ENCODE assay signal across 26 cellular contexts in genomic region chr3:127645371-127646015, GRCh38.
"Had no signal": no experiment of that assay in that cellular context is flagged by ENCODE, and none has a peak within 500 bp of the region (broad histone marks: within the 10 kb centered on the region; RNA-seq: fewer than 3 reads in every experiment).

No MANE protein-coding gene starts in this region.

- H3K27me3 Mint-ChIP-seq: activated CD8-positive, alpha-beta T cell treated with anti-CD3 and anti-CD28 coated beads for 36 hours; activated naive CD8-positive, alpha-beta T cell treated with anti-CD3 and anti-CD28 coated beads, Interleukin-2, amount 50 U/mL, for 24 hours had no signal

- ATAC-seq: activated CD8-positive, alpha-beta T cell treated with anti-CD3 and anti-CD28 coated beads for 36 hours; activated naive CD8-positive, alpha-beta T cell treated with anti-CD3 and anti-CD28 coated beads, Interleukin-2, amount 50 U/mL, for 24 hours; Panc1 had no signal

- H3K27ac Mint-ChIP-seq: activated CD4-positive, alpha-beta T cell treated with anti-CD3 and anti-CD28 coated beads, Interleukin-2, amount 10 ng/mL, durations not matched to agents 24 days and 14 days; activated CD8-positive, alpha-beta T cell treated with anti-CD3 and anti-CD28 coated beads for 36 hours; activated naive CD4-positive, alpha-beta T cell treated with anti-CD3 and anti-CD28 coated beads, Interleukin-2, amount 10 ng/mL, durations not matched to agents 7 days and 5 days; activated naive CD8-positive, alpha-beta T cell; activated naive CD8-positive, alpha-beta T cell treated with anti-CD3 and anti-CD28 coated beads, Interleukin-2, amount 50 U/mL, for 24 hours; T-helper 1 cell treated with Interleukin-12 subunit alpha and Interleukin-12 subunit beta and Interleukin-4 antibody, amounts not matched to agents 30 μg/mL and 1 μg/mL, for 36 hours; T-helper 2 cell treated with Interferon-gamma antibody and Interleukin-4, amounts not matched to agents 5 μg/mL and 100 μg/mL, for 36 hours had no signal

- H3K4me1 Mint-ChIP-seq: activated CD4-positive, alpha-beta T cell treated with anti-CD3 and anti-CD28 coated beads, Interleukin-2, amount 10 ng/mL, durations not matched to agents 24 days and 14 days; activated naive CD4-positive, alpha-beta T cell treated with anti-CD3 and anti-CD28 coated beads, Interleukin-2, amount 10 ng/mL, durations not matched to agents 7 days and 5 days; activated naive CD8-positive, alpha-beta T cell treated with anti-CD3 and anti-CD28 coated beads, Interleukin-2, amount 50 U/mL, for 24 hours; central memory CD8-positive, alpha-beta T cell had no signal

- H3K27ac ChIP-seq: brain microvascular endothelial cell, SJCRH30, SK-N-MC had no signal

- H3K4me3 ChIP-seq: SJCRH30, SK-N-MC had no signal

- H3K9me3 Mint-ChIP-seq: activated CD4-positive, alpha-beta T cell treated with anti-CD3 and anti-CD28 coated beads, Interleukin-2, amount 10 ng/mL, durations not matched to agents 24 days and 14 days; activated CD8-positive, alpha-beta T cell treated with anti-CD3 and anti-CD28 coated beads for 36 hours; activated naive CD4-positive, alpha-beta T cell treated with anti-CD3 and anti-CD28 coated beads, Interleukin-2, amount 10 ng/mL, durations not matched to agents 7 days and 5 days; activated naive CD8-positive, alpha-beta T cell treated with anti-CD3 and anti-CD28 coated beads, Interleukin-2, amount 50 U/mL, for 24 hours; central memory CD8-positive, alpha-beta T cell; T-helper 1 cell treated with Interleukin-12 subunit alpha and Interleukin-12 subunit beta and Interleukin-4 antibody, amounts not matched to agents 30 μg/mL and 1 μg/mL, for 36 hours; T-helper 2 cell treated with Interferon-gamma antibody and Interleukin-4, amounts not matched to agents 5 μg/mL and 100 μg/mL, for 36 hours had no signal

- H3K36me3 Mint-ChIP-seq: activated naive CD4-positive, alpha-beta T cell treated with anti-CD3 and anti-CD28 coated beads, Interleukin-2, amount 10 ng/mL, durations not matched to agents 7 days and 5 days had no signal

- DNase-seq: activated CD4-positive, alpha-beta T cell treated with anti-CD3 and anti-CD28 coated beads, Interleukin-2, amount 10 ng/mL, durations not matched to agents 24 days and 14 days; activated CD4-positive, alpha-beta T cell treated with anti-CD3 and anti-CD28 coated beads, Interleukin-2, amount 50 U/mL, for 4 hours; activated CD8-positive, alpha-beta T cell treated with anti-CD3 and anti-CD28 coated beads for 36 hours; activated effector memory CD4-positive, alpha-beta T cell treated with Interleukin-2 at 50 U/mL for 16 hours; activated naive CD4-positive, alpha-beta T cell treated with anti-CD3 and anti-CD28 coated beads, Interleukin-2, amount 10 ng/mL, durations not matched to agents 7 days and 5 days; activated naive CD8-positive, alpha-beta T cell treated with anti-CD3 and anti-CD28 coated beads, Interleukin-2, amount 50 U/mL, for 24 hours; activated T-cell treated with anti-CD3 and anti-CD28 coated beads for 4 hours; activated T-cell treated with anti-CD3 and anti-CD28 coated beads, Interleukin-2, amount 50 U/mL, for 48 hours; anterior cingulate cortex; brain microvascular endothelial cell; Karpas-422; KBM-7; NCI-H1105; NCI-H1417 treated with DMSO at 0.1 percent for 48 hours; NCI-H187 treated with DMSO at 0.1 percent for 48 hours; NCI-H2081; NCI-H345; NCI-H524 treated with DMSO at 0.1 percent for 48 hours; SHP77; SJCRH30 had no signal

- H3K4me3 Mint-ChIP-seq: activated CD4-positive, alpha-beta T cell treated with anti-CD3 and anti-CD28 coated beads, Interleukin-2, amount 10 ng/mL, durations not matched to agents 24 days and 14 days; activated CD8-positive, alpha-beta T cell treated with anti-CD3 and anti-CD28 coated beads for 36 hours; activated naive CD4-positive, alpha-beta T cell treated with anti-CD3 and anti-CD28 coated beads, Interleukin-2, amount 10 ng/mL, durations not matched to agents 7 days and 5 days; activated naive CD8-positive, alpha-beta T cell; activated naive CD8-positive, alpha-beta T cell treated with anti-CD3 and anti-CD28 coated beads, Interleukin-2, amount 50 U/mL, for 24 hours; central memory CD8-positive, alpha-beta T cell; T-helper 1 cell treated with Interleukin-12 subunit alpha and Interleukin-12 subunit beta and Interleukin-4 antibody, amounts not matched to agents 30 μg/mL and 1 μg/mL, for 36 hours; T-helper 2 cell treated with Interferon-gamma antibody and Interleukin-4, amounts not matched to agents 5 μg/mL and 100 μg/mL, for 36 hours had no signal
